Comparison of ENCODE assay signal across 1 cellular context in genomic region chr18:9631814-9632496, GRCh38.
TF ChIP-seq lines count a peak whose summit lies in the region.

No MANE protein-coding gene starts in this region.

TF ChIP-seq in HCT116, 20 proteins besides CTCF, POLR2A, EP300 and RAD21 (continued from another document):
- TF ChIP-seq POLR2AphosphoS5 (IDR thresholded peaks at IDR 0.05; ENCODE audit: low read depth, low read length) = no peak
TF ChIP-seq in HCT116: peak in this region for 6.
